ENCODE assay signal across 8 cellular contexts in the genomic region with DNA sequence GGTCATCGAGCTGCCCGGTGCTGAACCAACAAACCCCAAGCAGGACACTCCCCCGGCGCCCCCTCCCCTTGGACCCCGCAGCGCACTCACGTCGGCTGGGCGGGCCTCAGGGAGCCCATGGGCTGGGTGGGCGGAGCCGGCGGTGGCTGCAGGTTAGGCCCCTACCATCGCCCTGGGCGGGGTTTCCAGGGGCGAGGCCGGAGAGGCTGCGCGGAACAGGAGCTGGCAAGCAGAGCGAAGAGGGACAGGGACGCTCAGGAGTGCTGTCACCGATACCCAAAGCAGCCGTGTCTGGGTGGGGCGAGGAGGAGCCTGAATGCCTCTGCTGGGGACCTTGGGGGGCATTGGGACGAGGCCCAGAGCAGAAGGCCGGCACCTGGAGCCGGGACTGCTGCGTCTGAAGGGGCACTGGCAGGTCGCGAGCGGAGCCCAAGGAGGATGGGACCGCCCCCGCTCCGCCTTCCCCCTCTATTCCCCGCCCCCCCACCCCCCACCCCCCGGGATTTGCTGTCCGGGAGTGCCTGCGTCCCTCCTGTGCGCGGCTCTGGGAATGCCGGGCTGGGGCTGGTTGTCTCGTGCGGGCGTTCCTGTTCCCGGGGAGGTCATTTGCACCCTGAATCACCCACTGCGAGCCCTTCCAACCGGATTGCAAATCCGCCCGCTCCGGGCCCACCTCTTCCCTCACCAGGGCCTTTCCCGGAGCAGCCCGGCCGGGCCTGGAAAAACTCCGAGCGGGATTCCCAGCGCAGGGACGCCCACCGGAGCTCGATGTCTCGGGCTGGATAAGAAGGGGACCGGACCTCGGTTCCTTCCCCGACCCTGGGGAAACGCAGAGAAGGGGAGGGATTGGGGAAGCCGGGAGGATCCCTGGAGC. TPM values are rescaled to one million over a fixed set of nuclear protein-coding genes. Genes with fewer than 3 reads are reported as not detected.
DNase-seq lines count a peak whose midpoint lies in the region; ATAC-seq and TF ChIP-seq lines count a peak whose summit lies in the region.

No MANE protein-coding gene starts in this region.

- no peaks in the 10 kb centered on the region for H3K9me3 Mint-ChIP-seq in activated CD4-positive, alpha-beta T cell treated with anti-CD3 and anti-CD28 coated beads, Interleukin-2, amount 10 ng/mL, durations not matched to agents 7 days and 5 days

- H3K27me3 Mint-ChIP-seq in activated CD4-positive, alpha-beta T cell treated with anti-CD3 and anti-CD28 coated beads, Interleukin-2, amount 10 ng/mL, durations not matched to agents 7 days and 5 days: no peaks in the 10 kb centered on the region

- peaks cover 0 to 15% of the 10 kb centered on the region in 2 donors for H3K4me1 ChIP-seq in lung (ENCODE audit: control insufficient read depth in 2 of 2, insufficient read depth in 2 of 2, low read length in 2 of 2)

- H3K4me3 Mint-ChIP-seq in activated CD4-positive, alpha-beta T cell treated with anti-CD3 and anti-CD28 coated beads, Interleukin-2, amount 10 ng/mL, durations not matched to agents 7 days and 5 days: peak overlapping the region; percentile 79

- POLR2A ChIA-PET in activated CD4-positive, alpha-beta T cell treated with anti-CD3 and anti-CD28 coated beads, Interleukin-2, amount 10 ng/mL, durations not matched to agents 7 days and 5 days (lab: Charles Lee): interaction anchor here (1.2 kb wide), 1 partner anchor 153 kb away, joined by 3 read pairs; no protein-coding TSS in a partner anchor

- DNase-seq in NCI-H524 (lab: John Stamatoyannopoulos, UW): peak; percentile 36 to 67
- DNase-seq in activated CD4-positive, alpha-beta T cell treated with anti-CD3 and anti-CD28 coated beads, Interleukin-2, amount 10 ng/mL, durations not matched to agents 7 days and 5 days: peak; percentile 83
- DNase-seq in dorsolateral prefrontal cortex: peak in 1 of 10 donors; percentile 17
- peak; percentile 91 for DNase-seq in lung (ENCODE audit: low spot score)
- peak; percentile 43 to 44 for DNase-seq in stimulated activated CD8-positive, alpha-beta memory T cell treated with anti-CD3 and anti-CD28 coated beads, Interleukin-15, amount 100 ng/mL, for 4 hours (ENCODE audit: low read depth in 2 of 2)

- peaks cover 11% of the 10 kb centered on the region for H3K36me3 Mint-ChIP-seq in activated CD4-positive, alpha-beta T cell treated with anti-CD3 and anti-CD28 coated beads, Interleukin-2, amount 10 ng/mL, durations not matched to agents 7 days and 5 days (ENCODE audit: low read depth)

- peak overlapping the region in 25 of 59 donors; percentile 12 to 75 (median 41) for H3K27ac ChIP-seq in dorsolateral prefrontal cortex
- H3K27ac ChIP-seq in lung (ENCODE audit: low read depth in 1 of 2, low read length in 1 of 2): peak overlapping the region; percentile 81 to 92

- H3K27ac Mint-ChIP-seq in activated CD4-positive, alpha-beta T cell treated with anti-CD3 and anti-CD28 coated beads, Interleukin-2, amount 10 ng/mL, durations not matched to agents 7 days and 5 days: peak overlapping the region; percentile 82

- TF ChIP-seq CTCF in dorsolateral prefrontal cortex (IDR thresholded peaks at IDR 0.05 in 54 of 56, conservative IDR thresholded peaks at IDR 0.05 in 2 of 56; ENCODE audit: low read depth in 1 of 56, partially characterized antibody in 56 of 56) (no peak), lung (IDR thresholded peaks at IDR 0.05; ENCODE audit: control extremely low read depth, extremely low read depth) (no peak)

- ATAC-seq in GM18502 (IDR thresholded peaks at IDR 0.05; ENCODE audit: poor library complexity, unreplicated experiment): peak; percentile 63
- peak; percentile 58 for ATAC-seq in HG03045 (IDR thresholded peaks at IDR 0.05; ENCODE audit: unreplicated experiment)
- ATAC-seq in lung (ENCODE audit: insufficient read depth, low FRiP score): peak; percentile 77
- no peak for ATAC-seq in GM21717 (IDR thresholded peaks at IDR 0.05; ENCODE audit: unreplicated experiment)

- peaks cover 0 to 20% of the 10 kb centered on the region in 2 donors for H3K36me3 ChIP-seq in lung (ENCODE audit: control insufficient read depth in 2 of 2, insufficient read depth in 2 of 2, low read length in 2 of 2)

- H3K27me3 ChIP-seq in dorsolateral prefrontal cortex (peaks cover 0 to 48% (median 27%) of the 10 kb centered on the region in 45 donors), lung (ENCODE audit: control insufficient read depth, insufficient read depth) (no peaks in the 10 kb centered on the region)

- intact Hi-C loops in dorsolateral prefrontal cortex (cut with DNase I): loop anchor here in 1 of 2 donors (10.0 kb wide), 1 partner anchor 403 kb away; no protein-coding TSS in a partner anchor

- peaks cover 32% of the 10 kb centered on the region for H3K4me1 Mint-ChIP-seq in activated CD4-positive, alpha-beta T cell treated with anti-CD3 and anti-CD28 coated beads, Interleukin-2, amount 10 ng/mL, durations not matched to agents 7 days and 5 days

- CTCF ChIA-PET in activated CD4-positive, alpha-beta T cell treated with anti-CD3 and anti-CD28 coated beads, Interleukin-2, amount 10 ng/mL, durations not matched to agents 7 days and 5 days (lab: Charles Lee): interaction anchor here (1.0 to 1.4 kb wide), 2 partner anchors 9 to 366 kb away, joined by 3 read pairs; no protein-coding TSS in a partner anchor

- 0 to 1% methylated on average over 56 to 64 of the region's 64 CpGs for WGBS in lung, 2 donors

- H3K9me3 ChIP-seq in lung (ENCODE audit: control insufficient read depth in 2 of 2, insufficient read depth in 1 of 2, low read length in 1 of 2): no peaks in the 10 kb centered on the region

- H3K4me3 ChIP-seq in dorsolateral prefrontal cortex (peak overlapping the region; percentile 22 to 70 (median 50)), lung (peak overlapping the region; percentile 73)

RNA-seq across cellular contexts. Expression of gene ARHGAP27, which starts 0.9 kb away (rescaled TPM):
- total RNA-seq in activated CD4-positive, alpha-beta T cell treated with anti-CD3 and anti-CD28 coated beads, Interleukin-2, amount 10 ng/mL, durations not matched to agents 7 days and 5 days: 10 to 100 TPM; 85.3 to 93.5 TPM
- 10 to 100 TPM in 119 of 120 experiments, 1 to 10 TPM in 1; 9.6 to 37.2 (median 18.9) TPM for total RNA-seq in dorsolateral prefrontal cortex
- total RNA-seq in lung: 10 to 100 TPM; 42.4 to 85.8 TPM
- polyA plus RNA-seq in lung: 10 to 100 TPM; 56.1 to 67.6 TPM

RNA-seq across cellular contexts. Expression of gene PLEKHM1, which starts 58.8 kb away (rescaled TPM):
- 10 to 100 TPM; 48.6 to 53.0 TPM for total RNA-seq in activated CD4-positive, alpha-beta T cell treated with anti-CD3 and anti-CD28 coated beads, Interleukin-2, amount 10 ng/mL, durations not matched to agents 7 days and 5 days
- total RNA-seq in dorsolateral prefrontal cortex (100 to 1,000 TPM in 1 of 120 experiments, 10 to 100 TPM in 119; 44.8 to 104 (median 64.5) TPM), lung (10 to 100 TPM; 23.0 to 82.2 TPM)
- polyA plus RNA-seq in lung: 10 to 100 TPM; 21.0 to 25.8 TPM
